Comparison of ENCODE assay signal across 1 cellular context in the genomic region with DNA sequence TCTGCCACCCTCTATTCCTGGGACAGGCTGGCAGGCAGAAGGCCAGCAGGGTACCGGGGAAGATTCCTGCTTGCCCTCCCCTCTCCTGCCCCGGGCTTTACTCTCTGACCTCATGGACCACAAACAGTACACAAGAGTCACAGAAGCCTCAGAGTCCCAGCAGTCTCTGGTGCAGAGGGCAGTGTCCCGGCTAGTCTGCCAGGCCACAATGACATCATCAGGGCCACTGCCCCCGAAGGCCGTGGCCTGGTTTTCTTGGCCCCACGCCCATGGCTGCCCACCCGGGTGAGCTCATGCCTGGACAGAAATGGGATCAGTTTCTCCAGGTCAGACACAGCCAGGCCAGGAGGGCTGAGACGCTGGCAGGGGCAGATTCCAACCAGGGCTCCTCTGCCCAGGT.
TF ChIP-seq lines count a peak whose summit lies in the region.

No MANE protein-coding gene starts in this region.

TF ChIP-seq in HepG2, 621 proteins besides CTCF, POLR2A, EP300 and RAD21 (continued from another document and continues in another):
- no peak for TF ChIP-seq ADNP (CRISPR knock-in tag; IDR thresholded peaks at IDR 0.05)
- TF ChIP-seq, protein P1, sequence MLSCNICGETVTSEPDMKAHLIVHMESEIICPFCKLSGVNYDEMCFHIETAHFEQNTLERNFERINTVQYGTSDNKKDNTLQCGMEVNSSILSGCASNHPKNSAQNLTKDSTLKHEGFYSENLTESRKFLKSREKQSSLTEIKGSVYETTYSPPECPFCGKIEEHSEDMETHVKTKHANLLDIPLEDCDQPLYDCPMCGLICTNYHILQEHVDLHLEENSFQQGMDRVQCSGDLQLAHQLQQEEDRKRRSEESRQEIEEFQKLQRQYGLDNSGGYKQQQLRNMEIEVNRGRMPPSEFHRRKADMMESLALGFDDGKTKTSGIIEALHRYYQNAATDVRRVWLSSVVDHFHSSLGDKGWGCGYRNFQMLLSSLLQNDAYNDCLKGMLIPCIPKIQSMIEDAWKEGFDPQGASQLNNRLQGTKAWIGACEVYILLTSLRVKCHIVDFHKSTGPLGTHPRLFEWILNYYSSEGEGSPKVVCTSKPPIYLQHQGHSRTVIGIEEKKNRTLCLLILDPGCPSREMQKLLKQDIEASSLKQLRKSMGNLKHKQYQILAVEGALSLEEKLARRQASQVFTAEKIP (CRISPR knock-in tag; IDR thresholded peaks at IDR 0.05; ENCODE audit: borderline replicate concordance), result no peak
- no peak for TF ChIP-seq ZNF777 (CRISPR knock-in tag; IDR thresholded peaks at IDR 0.05)
- TF ChIP-seq, protein P2, sequence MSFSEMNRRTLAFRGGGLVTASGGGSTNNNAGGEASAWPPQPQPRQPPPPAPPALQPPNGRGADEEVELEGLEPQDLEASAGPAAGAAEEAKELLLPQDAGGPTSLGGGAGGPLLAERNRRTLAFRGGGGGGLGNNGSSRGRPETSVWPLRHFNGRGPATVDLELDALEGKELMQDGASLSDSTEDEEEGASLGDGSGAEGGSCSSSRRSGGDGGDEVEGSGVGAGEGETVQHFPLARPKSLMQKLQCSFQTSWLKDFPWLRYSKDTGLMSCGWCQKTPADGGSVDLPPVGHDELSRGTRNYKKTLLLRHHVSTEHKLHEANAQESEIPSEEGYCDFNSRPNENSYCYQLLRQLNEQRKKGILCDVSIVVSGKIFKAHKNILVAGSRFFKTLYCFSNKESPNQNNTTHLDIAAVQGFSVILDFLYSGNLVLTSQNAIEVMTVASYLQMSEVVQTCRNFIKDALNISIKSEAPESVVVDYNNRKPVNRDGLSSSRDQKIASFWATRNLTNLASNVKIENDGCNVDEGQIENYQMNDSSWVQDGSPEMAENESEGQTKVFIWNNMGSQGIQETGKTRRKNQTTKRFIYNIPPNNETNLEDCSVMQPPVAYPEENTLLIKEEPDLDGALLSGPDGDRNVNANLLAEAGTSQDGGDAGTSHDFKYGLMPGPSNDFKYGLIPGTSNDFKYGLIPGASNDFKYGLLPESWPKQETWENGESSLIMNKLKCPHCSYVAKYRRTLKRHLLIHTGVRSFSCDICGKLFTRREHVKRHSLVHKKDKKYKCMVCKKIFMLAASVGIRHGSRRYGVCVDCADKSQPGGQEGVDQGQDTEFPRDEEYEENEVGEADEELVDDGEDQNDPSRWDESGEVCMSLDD (CRISPR knock-in tag; IDR thresholded peaks at IDR 0.05; ENCODE audit: borderline replicate concordance), result no peak
- no peak for TF ChIP-seq ZNF616 (CRISPR knock-in tag; IDR thresholded peaks at IDR 0.05; ENCODE audit: low read depth)
- peak; percentile 56; the same call in 1 of the 2 replicates for TF ChIP-seq RXRB (CRISPR knock-in tag; IDR thresholded peaks at IDR 0.05; ENCODE audit: borderline replicate concordance)
- no peak for TF ChIP-seq SMARCE1 (IDR thresholded peaks at IDR 0.05; ENCODE audit: borderline replicate concordance)
- no peak for TF ChIP-seq SRY (CRISPR knock-in tag; IDR thresholded peaks at IDR 0.05)
- TF ChIP-seq ZNF251 (CRISPR knock-in tag; IDR thresholded peaks at IDR 0.05), result no peak
- TF ChIP-seq EED (CRISPR knock-in tag; IDR thresholded peaks at IDR 0.05), result no peak
- TF ChIP-seq ZNF468 (CRISPR knock-in tag; IDR thresholded peaks at IDR 0.05), result no peak
- no peak for TF ChIP-seq REPIN1 (CRISPR knock-in tag; IDR thresholded peaks at IDR 0.05; ENCODE audit: borderline replicate concordance, low read depth)
- no peak for TF ChIP-seq ZNF839 (CRISPR knock-in tag; IDR thresholded peaks at IDR 0.05; ENCODE audit: borderline replicate concordance)
- TF ChIP-seq ZSCAN31 (CRISPR knock-in tag; IDR thresholded peaks at IDR 0.05; ENCODE audit: low read depth), result no peak
- 0 out of 2 replicates have a peak, but pooled peaks have one; percentile 17 for TF ChIP-seq KAT8 (CRISPR knock-in tag; IDR thresholded peaks at IDR 0.05)
- TF ChIP-seq KLF15 (CRISPR knock-in tag; IDR thresholded peaks at IDR 0.05; ENCODE audit: borderline replicate concordance), result no peak
- TF ChIP-seq, protein P3, sequence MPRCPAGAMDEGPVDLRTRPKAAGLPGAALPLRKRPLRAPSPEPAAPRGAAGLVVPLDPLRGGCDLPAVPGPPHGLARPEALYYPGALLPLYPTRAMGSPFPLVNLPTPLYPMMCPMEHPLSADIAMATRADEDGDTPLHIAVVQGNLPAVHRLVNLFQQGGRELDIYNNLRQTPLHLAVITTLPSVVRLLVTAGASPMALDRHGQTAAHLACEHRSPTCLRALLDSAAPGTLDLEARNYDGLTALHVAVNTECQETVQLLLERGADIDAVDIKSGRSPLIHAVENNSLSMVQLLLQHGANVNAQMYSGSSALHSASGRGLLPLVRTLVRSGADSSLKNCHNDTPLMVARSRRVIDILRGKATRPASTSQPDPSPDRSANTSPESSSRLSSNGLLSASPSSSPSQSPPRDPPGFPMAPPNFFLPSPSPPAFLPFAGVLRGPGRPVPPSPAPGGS (CRISPR knock-in tag; IDR thresholded peaks at IDR 0.05), result no peak
- TF ChIP-seq ETV6 (CRISPR knock-in tag; conservative IDR thresholded peaks at IDR 0.05), result no peak
- no peak for TF ChIP-seq ZBTB3 (CRISPR knock-in tag; IDR thresholded peaks at IDR 0.05; ENCODE audit: borderline replicate concordance, low read depth)
- TF ChIP-seq ZNF7 (CRISPR knock-in tag; IDR thresholded peaks at IDR 0.05), result no peak
- no peak for TF ChIP-seq WIZ (CRISPR knock-in tag; IDR thresholded peaks at IDR 0.05)
- no peak for TF ChIP-seq ZEB1 (IDR thresholded peaks at IDR 0.05; ENCODE audit: insufficient replicate concordance, low read depth)
- TF ChIP-seq ZNF484 (CRISPR knock-in tag; IDR thresholded peaks at IDR 0.05; ENCODE audit: borderline replicate concordance, low read depth), result no peak
- TF ChIP-seq MED1 (CRISPR knock-in tag; IDR thresholded peaks at IDR 0.05), result 0 out of 2 replicates have a peak, but pooled peaks have one; percentile 18
- TF ChIP-seq ZNF333 (CRISPR knock-in tag; IDR thresholded peaks at IDR 0.05; ENCODE audit: borderline replicate concordance), result no peak
- no peak for TF ChIP-seq ZNF20 (CRISPR knock-in tag; IDR thresholded peaks at IDR 0.05)
- no peak for TF ChIP-seq ZNF749 (CRISPR knock-in tag; IDR thresholded peaks at IDR 0.05; ENCODE audit: borderline replicate concordance)
- TF ChIP-seq SETDB1 (CRISPR knock-in tag; IDR thresholded peaks at IDR 0.05; ENCODE audit: borderline replicate concordance), result no peak
- no peak for TF ChIP-seq ZNF724P (CRISPR knock-in tag; IDR thresholded peaks at IDR 0.05; ENCODE audit: borderline replicate concordance)
- no peak for TF ChIP-seq SP4 (CRISPR knock-in tag; IDR thresholded peaks at IDR 0.05)
- TF ChIP-seq CEBPB (IDR thresholded peaks at IDR 0.05; ENCODE audit: borderline replicate concordance, low read depth, low read length), result no peak
- TF ChIP-seq PLRG1 (conservative IDR thresholded peaks at IDR 0.05), result no peak
- no peak for TF ChIP-seq ZNF567 (CRISPR knock-in tag; IDR thresholded peaks at IDR 0.05; ENCODE audit: borderline replicate concordance)
- TF ChIP-seq RFX3 (CRISPR knock-in tag; IDR thresholded peaks at IDR 0.05), result no peak
- no peak for TF ChIP-seq ZSCAN20 (CRISPR knock-in tag; IDR thresholded peaks at IDR 0.05; ENCODE audit: borderline replicate concordance)
- TF ChIP-seq SAFB2 (CRISPR knock-in tag; IDR thresholded peaks at IDR 0.05; ENCODE audit: borderline replicate concordance, low read depth), result no peak
- no peak for TF ChIP-seq ISL2 (CRISPR knock-in tag; IDR thresholded peaks at IDR 0.05)
- no peak for TF ChIP-seq DMAP1 (CRISPR knock-in tag; IDR thresholded peaks at IDR 0.05)
- no peak for TF ChIP-seq FOSL1 (CRISPR knock-in tag; IDR thresholded peaks at IDR 0.05; ENCODE audit: borderline replicate concordance)
- 0 out of 2 replicates have a peak, but pooled peaks have one; percentile 35 for TF ChIP-seq HDAC2 (CRISPR knock-in tag; IDR thresholded peaks at IDR 0.05)
- TF ChIP-seq ZNF782 (CRISPR knock-in tag; IDR thresholded peaks at IDR 0.05; ENCODE audit: borderline replicate concordance), result no peak
- no peak for TF ChIP-seq ZNF34 (CRISPR knock-in tag; IDR thresholded peaks at IDR 0.05; ENCODE audit: borderline replicate concordance)
- TF ChIP-seq ZNF432 (CRISPR knock-in tag; IDR thresholded peaks at IDR 0.05; ENCODE audit: borderline replicate concordance), result no peak
- no peak for TF ChIP-seq RNF2 (conservative IDR thresholded peaks at IDR 0.05; ENCODE audit: low read depth)
- no peak for TF ChIP-seq ZNF383 (CRISPR knock-in tag; IDR thresholded peaks at IDR 0.05; ENCODE audit: borderline replicate concordance)
- no peak for TF ChIP-seq ZNF83 (CRISPR knock-in tag; IDR thresholded peaks at IDR 0.05; ENCODE audit: borderline replicate concordance)
- TF ChIP-seq ETV5 (CRISPR knock-in tag; IDR thresholded peaks at IDR 0.05; ENCODE audit: borderline replicate concordance), result no peak
- TF ChIP-seq SATB2 (CRISPR knock-in tag; IDR thresholded peaks at IDR 0.05), result no peak
- peak in 1 of 2 experiments; percentile 51; a peak in 1 of 4 replicates for TF ChIP-seq NR2F1 (CRISPR knock-in tag; IDR thresholded peaks at IDR 0.05)
- no peak for TF ChIP-seq SOX6 (IDR thresholded peaks at IDR 0.05)
- TF ChIP-seq SOX6 (CRISPR knock-in tag; IDR thresholded peaks at IDR 0.05), result no peak
- TF ChIP-seq ARID2 (CRISPR knock-in tag; IDR thresholded peaks at IDR 0.05; ENCODE audit: borderline replicate concordance), result no peak
- TF ChIP-seq CHD2 (IDR thresholded peaks at IDR 0.05; ENCODE audit: low read depth, low read length), result no peak
- no peak for TF ChIP-seq SYNCRIP (IDR thresholded peaks at IDR 0.05; ENCODE audit: insufficient read depth, low read depth, low read length)
- TF ChIP-seq, protein P4, sequence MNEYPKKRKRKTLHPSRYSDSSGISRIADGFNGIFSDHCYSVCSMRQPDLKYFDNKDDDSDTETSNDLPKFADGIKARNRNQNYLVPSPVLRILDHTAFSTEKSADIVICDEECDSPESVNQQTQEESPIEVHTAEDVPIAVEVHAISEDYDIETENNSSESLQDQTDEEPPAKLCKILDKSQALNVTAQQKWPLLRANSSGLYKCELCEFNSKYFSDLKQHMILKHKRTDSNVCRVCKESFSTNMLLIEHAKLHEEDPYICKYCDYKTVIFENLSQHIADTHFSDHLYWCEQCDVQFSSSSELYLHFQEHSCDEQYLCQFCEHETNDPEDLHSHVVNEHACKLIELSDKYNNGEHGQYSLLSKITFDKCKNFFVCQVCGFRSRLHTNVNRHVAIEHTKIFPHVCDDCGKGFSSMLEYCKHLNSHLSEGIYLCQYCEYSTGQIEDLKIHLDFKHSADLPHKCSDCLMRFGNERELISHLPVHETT (CRISPR knock-in tag; conservative IDR thresholded peaks at IDR 0.05), result no peak
- no peak for TF ChIP-seq MATR3 (CRISPR knock-in tag; IDR thresholded peaks at IDR 0.05)
- TF ChIP-seq TOPORS (CRISPR knock-in tag; IDR thresholded peaks at IDR 0.05), result no peak
- TF ChIP-seq, protein P5, sequence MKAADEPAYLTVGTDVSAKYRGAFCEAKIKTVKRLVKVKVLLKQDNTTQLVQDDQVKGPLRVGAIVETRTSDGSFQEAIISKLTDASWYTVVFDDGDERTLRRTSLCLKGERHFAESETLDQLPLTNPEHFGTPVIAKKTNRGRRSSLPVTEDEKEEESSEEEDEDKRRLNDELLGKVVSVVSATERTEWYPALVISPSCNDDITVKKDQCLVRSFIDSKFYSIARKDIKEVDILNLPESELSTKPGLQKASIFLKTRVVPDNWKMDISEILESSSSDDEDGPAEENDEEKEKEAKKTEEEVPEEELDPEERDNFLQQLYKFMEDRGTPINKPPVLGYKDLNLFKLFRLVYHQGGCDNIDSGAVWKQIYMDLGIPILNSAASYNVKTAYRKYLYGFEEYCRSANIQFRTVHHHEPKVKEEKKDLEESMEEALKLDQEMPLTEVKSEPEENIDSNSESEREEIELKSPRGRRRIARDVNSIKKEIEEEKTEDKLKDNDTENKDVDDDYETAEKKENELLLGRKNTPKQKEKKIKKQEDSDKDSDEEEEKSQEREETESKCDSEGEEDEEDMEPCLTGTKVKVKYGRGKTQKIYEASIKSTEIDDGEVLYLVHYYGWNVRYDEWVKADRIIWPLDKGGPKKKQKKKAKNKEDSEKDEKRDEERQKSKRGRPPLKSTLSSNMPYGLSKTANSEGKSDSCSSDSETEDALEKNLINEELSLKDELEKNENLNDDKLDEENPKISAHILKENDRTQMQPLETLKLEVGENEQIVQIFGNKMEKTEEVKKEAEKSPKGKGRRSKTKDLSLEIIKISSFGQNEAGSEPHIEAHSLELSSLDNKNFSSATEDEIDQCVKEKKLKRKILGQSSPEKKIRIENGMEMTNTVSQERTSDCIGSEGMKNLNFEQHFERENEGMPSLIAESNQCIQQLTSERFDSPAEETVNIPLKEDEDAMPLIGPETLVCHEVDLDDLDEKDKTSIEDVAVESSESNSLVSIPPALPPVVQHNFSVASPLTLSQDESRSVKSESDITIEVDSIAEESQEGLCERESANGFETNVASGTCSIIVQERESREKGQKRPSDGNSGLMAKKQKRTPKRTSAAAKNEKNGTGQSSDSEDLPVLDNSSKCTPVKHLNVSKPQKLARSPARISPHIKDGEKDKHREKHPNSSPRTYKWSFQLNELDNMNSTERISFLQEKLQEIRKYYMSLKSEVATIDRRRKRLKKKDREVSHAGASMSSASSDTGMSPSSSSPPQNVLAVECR (CRISPR knock-in tag; IDR thresholded peaks at IDR 0.05; ENCODE audit: borderline replicate concordance), result no peak; the same call in 1 of the 2 replicates
- TF ChIP-seq ZBTB38 (CRISPR knock-in tag; IDR thresholded peaks at IDR 0.05), result no peak
- TF ChIP-seq CBX2 (IDR thresholded peaks at IDR 0.05; ENCODE audit: low read depth, low read length), result no peak
- no peak for TF ChIP-seq CBX2 (CRISPR knock-in tag; IDR thresholded peaks at IDR 0.05; ENCODE audit: low read depth)
- TF ChIP-seq, protein P6, sequence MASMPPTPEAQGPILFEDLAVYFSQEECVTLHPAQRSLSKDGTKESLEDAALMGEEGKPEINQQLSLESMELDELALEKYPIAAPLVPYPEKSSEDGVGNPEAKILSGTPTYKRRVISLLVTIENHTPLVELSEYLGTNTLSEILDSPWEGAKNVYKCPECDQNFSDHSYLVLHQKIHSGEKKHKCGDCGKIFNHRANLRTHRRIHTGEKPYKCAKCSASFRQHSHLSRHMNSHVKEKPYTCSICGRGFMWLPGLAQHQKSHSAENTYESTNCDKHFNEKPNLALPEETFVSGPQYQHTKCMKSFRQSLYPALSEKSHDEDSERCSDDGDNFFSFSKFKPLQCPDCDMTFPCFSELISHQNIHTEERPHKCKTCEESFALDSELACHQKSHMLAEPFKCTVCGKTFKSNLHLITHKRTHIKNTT (CRISPR knock-in tag; IDR thresholded peaks at IDR 0.05), result no peak
